ENCODE assay signal across 8 cellular contexts in genomic region chr11:63837027-63837688, GRCh38. TPM values are rescaled to one million over a fixed set of nuclear protein-coding genes. Genes with fewer than 3 reads are reported as not detected.
DNase-seq lines count a peak whose midpoint lies in the region; ATAC-seq, FAIRE-seq and TF ChIP-seq lines count a peak whose summit lies in the region.

No MANE protein-coding gene starts in this region.

- H4K20me1 ChIP-seq in DOHH2 (ENCODE audit: control insufficient read depth, insufficient read depth, low read depth, low read length): peaks cover 20% of the 10 kb centered on the region
- H4K20me1 ChIP-seq in SK-N-SH (ENCODE audit: insufficient read depth): peaks cover 28% of the 10 kb centered on the region

- no peaks in the 10 kb centered on the region for H3K27me3 ChIP-seq in DOHH2 (ENCODE audit: control insufficient read depth, low read length)
- no peaks in the 10 kb centered on the region for H3K27me3 ChIP-seq in SK-N-SH (ENCODE audit: insufficient read depth)
- no peaks in the 10 kb centered on the region for H3K27me3 ChIP-seq in pancreas
- no peaks in the 10 kb centered on the region for H3K27me3 ChIP-seq in tibial nerve

- no peak overlapping the region for H3K9ac ChIP-seq in SK-N-SH

- peaks cover 38% of the 10 kb centered on the region for H3K79me2 ChIP-seq in DOHH2 (ENCODE audit: control insufficient read depth, low read length)
- H3K79me2 ChIP-seq in SK-N-SH (ENCODE audit: insufficient read depth): peaks cover 30% of the 10 kb centered on the region

- H3K4me1 ChIP-seq in DOHH2 (ENCODE audit: control insufficient read depth, low read length) (peaks cover 39% of the 10 kb centered on the region), SK-N-SH (ENCODE audit: control insufficient read depth in 1 of 2, insufficient read depth in 2 of 2, low read depth in 1 of 2, low read length in 1 of 2) (peaks cover 12 to 28% of the 10 kb centered on the region in 2 experiments; a peak in 3 of 4 replicates), pancreas (peaks cover 11 to 27% (median 19%) of the 10 kb centered on the region in 3 donors), tibial nerve (peaks cover 2 to 34% (median 26%) of the 10 kb centered on the region in 4 donors)

- POLR2A ChIA-PET in SK-N-SH (lab: Yijun Ruan, JAX): interaction anchor here (0.7 kb wide), 1 partner anchor 129 kb away, joined by 3 read pairs; no protein-coding TSS in a partner anchor

- DNase-seq in NCI-H1092 (lab: John Stamatoyannopoulos, UW): peak; percentile 88
- peak; percentile 78 for DNase-seq in SK-N-SH
- DNase-seq in activated naive CD4-positive, alpha-beta T cell treated with anti-CD3 and anti-CD28 coated beads, Interleukin-2, amount 50 U/mL, for 16 hours: peak; percentile 72
- peak; percentile 79 for DNase-seq in germinal center (ENCODE audit: low spot score)
- peak in 5 of 6 donors; percentile 72 to 87 (median 75) for DNase-seq in pancreas
- DNase-seq in tibial nerve (ENCODE audit: low spot score in 2 of 2): peak; percentile 75 to 92

- H3K27ac ChIP-seq in DOHH2 (ENCODE audit: low read depth, low read length): peak overlapping the region; percentile 67; the same call in 1 of the 2 replicates
- H3K27ac ChIP-seq in SK-N-SH (ENCODE audit: low read depth in 2 of 2, low read length in 1 of 2): no peak overlapping the region
- H3K27ac ChIP-seq in pancreas: peak overlapping the region in 2 of 4 donors; percentile 79 to 85
- H3K27ac ChIP-seq in tibial nerve: peak overlapping the region in 2 of 4 donors; percentile 82 to 95

- intact Hi-C loops in pancreas (cut with DNase I): loop anchor here in 2 of 3 donors (5.0 to 10.0 kb wide), 4 partner anchors 35 to 110 kb away; partner anchors contain the start of gene ZFTA (in 1 of the 2)

- CTCF ChIA-PET in SK-N-SH (lab: Yijun Ruan, JAX): interaction anchor here (0.6 to 6.7 kb wide), 73 partner anchors 8 to 1087 kb away, joined by 3 to 162 read pairs (median 4); partner anchors contain the start of genes COX8A, MACROD1, NAA40 and RCOR2

- H3F3A ChIP-seq in DOHH2 (ENCODE audit: control insufficient read depth, insufficient read depth) (peaks cover 4% of the 10 kb centered on the region), SK-N-SH (replicated peaks; ENCODE audit: insufficient read depth) (peaks cover 4% of the 10 kb centered on the region)

- H3K9me2 ChIP-seq in DOHH2 (replicated peaks; ENCODE audit: control insufficient read depth, low read length) (no peaks in the 10 kb centered on the region), SK-N-SH (no peaks in the 10 kb centered on the region)

- no peak for FAIRE-seq in pancreas (lab: Jason Lieb, UNC)

- H3K4me3 ChIP-seq in DOHH2 (ENCODE audit: low read length) (no peak overlapping the region), SK-N-SH (ENCODE audit: low read depth in 2 of 2, low read length in 1 of 2) (no peak overlapping the region), pancreas (no peak overlapping the region), tibial nerve (no peak overlapping the region)

- peak overlapping the region; percentile 77 for H2AFZ ChIP-seq in SK-N-SH (ENCODE audit: low read depth)

- H3K9me3 ChIP-seq in DOHH2 (ENCODE audit: control insufficient read depth, insufficient read depth, low read length): no peaks in the 10 kb centered on the region
- no peaks in the 10 kb centered on the region for H3K9me3 ChIP-seq in SK-N-SH
- no peaks in the 10 kb centered on the region for H3K9me3 ChIP-seq in pancreas
- H3K9me3 ChIP-seq in tibial nerve: no peaks in the 10 kb centered on the region

- peak; percentile 35 to 62 (median 44) for ATAC-seq in pancreas
- no peak for ATAC-seq in GM18907 (IDR thresholded peaks at IDR 0.05; ENCODE audit: unreplicated experiment)

- peak; percentile 95 for TF ChIP-seq RAD21 in SK-N-SH (IDR thresholded peaks at IDR 0.05; ENCODE audit: low read length)

- peaks cover 36% of the 10 kb centered on the region for H3K36me3 ChIP-seq in DOHH2 (ENCODE audit: control insufficient read depth, low read length)
- H3K36me3 ChIP-seq in SK-N-SH (replicated peaks in 1 of 2; ENCODE audit: control insufficient read depth in 1 of 2, insufficient read depth in 2 of 2, low read length in 1 of 2): no peaks in the 10 kb centered on the region
- H3K36me3 ChIP-seq in pancreas: no peaks in the 10 kb centered on the region
- no peaks in the 10 kb centered on the region for H3K36me3 ChIP-seq in tibial nerve

- WGBS in SK-N-SH (ENCODE audit: low lambda C conversion rate): 17% methylated on average over 5 of the region's 5 CpGs
- 11 to 18% methylated on average over 5 of the region's 5 CpGs for WGBS in pancreas, 2 donors
- 13 to 16% methylated on average over 5 of the region's 5 CpGs for WGBS in tibial nerve, 2 donors

- TF ChIP-seq POLR2A in tibial nerve (IDR thresholded peaks at IDR 0.05): no peak

- TF ChIP-seq EP300 in SK-N-SH (IDR thresholded peaks at IDR 0.05; ENCODE audit: borderline replicate concordance in 1 of 2, low read depth in 1 of 2, low read length in 1 of 2): no peak
- peak in 1 of 2 donors; percentile 36 for TF ChIP-seq EP300 in tibial nerve (IDR thresholded peaks at IDR 0.05)

- H3K4me2 ChIP-seq in DOHH2 (ENCODE audit: low read length) (peak overlapping the region; percentile 97), SK-N-SH (0 out of 2 replicates have a peak overlapping the region, but pooled peaks have one; percentile 55)

- TF ChIP-seq CTCF in DOHH2 (IDR thresholded peaks at IDR 0.05; ENCODE audit: low read depth, low read length, poor library complexity, severe bottlenecking): peak; percentile 94
- peak; percentile 81 for TF ChIP-seq CTCF in SK-N-SH (IDR thresholded peaks at IDR 0.05)
- TF ChIP-seq CTCF in pancreas (IDR thresholded peaks at IDR 0.05): peak; percentile 73 to 85 (median 78)
- peak; percentile 80 to 95 (median 83) for TF ChIP-seq CTCF in tibial nerve (IDR thresholded peaks at IDR 0.05)

TF ChIP-seq in SK-N-SH, 30 proteins besides CTCF, POLR2A, EP300 and RAD21:
- TF ChIP-seq CHD2 (IDR thresholded peaks at IDR 0.05; ENCODE audit: low read length, partially characterized antibody) (no peak), SMC3 (IDR thresholded peaks at IDR 0.05; ENCODE audit: low read depth, low read length) (peak; percentile 98), MXI1 (IDR thresholded peaks at IDR 0.05; ENCODE audit: low read depth, low read length) (no peak)

RNA-seq across cellular contexts. Expression of gene MARK2, which starts 1.8 kb away (rescaled TPM):
- 14.6 and 18.8 TPM in 2 replicates for polyA plus RNA-seq in SK-N-SH (2012; rRNA removed)
- polyA plus RNA-seq in SK-N-SH (2012; cell fraction: cytosol; rRNA removed): 9.6 and 13.4 TPM in 2 replicates
- 17.2 and 19.6 TPM in 2 replicates for polyA plus RNA-seq in SK-N-SH (2012; cell fraction: nucleus; rRNA removed)
- total RNA-seq in pancreas: 10 to 100 TPM; 19.0 to 30.8 (median 21.5) TPM
- polyA plus RNA-seq in pancreas: 10 to 100 TPM; 11.7 to 21.0 TPM
- 10 to 100 TPM; 22.1 to 32.1 (median 23.6) TPM for total RNA-seq in tibial nerve

RNA-seq across cellular contexts. Expression of gene SPINDOC, which starts 23.9 kb away (rescaled TPM):
- 39.2 and 45.0 TPM in 2 replicates for polyA plus RNA-seq in SK-N-SH (2012; rRNA removed)
- 23.7 and 31.3 TPM in 2 replicates for polyA plus RNA-seq in SK-N-SH (2012; cell fraction: cytosol; rRNA removed)
- 39.0 and 49.5 TPM in 2 replicates for polyA plus RNA-seq in SK-N-SH (2012; cell fraction: nucleus; rRNA removed)
- total RNA-seq in pancreas: 1 to 10 TPM; 2.5 to 7.8 (median 4.3) TPM
- polyA plus RNA-seq in pancreas: 1 to 10 TPM; 8.0 to 8.3 TPM
- total RNA-seq in tibial nerve: 10 to 100 TPM in 2 of 4 donors, 1 to 10 TPM in 2; 5.5 to 14.7 (median 10.0) TPM
